Comparison of ENCODE assay signal across 27 cellular contexts in genomic region chr3:52783211-52783555, GRCh38. TPM values are rescaled to one million over a fixed set of nuclear protein-coding genes. Genes with fewer than 3 reads are reported as not detected.
"Had no signal": no experiment of that assay in that cellular context is flagged by ENCODE, and none has a peak within 500 bp of the region (broad histone marks: within the 10 kb centered on the region; RNA-seq: fewer than 3 reads in every experiment).

No MANE protein-coding gene starts in this region.

- H3K9me3 ChIP-seq: adrenal gland, breast epithelium, esophagus muscularis mucosa, prostate gland, right atrium auricular region, suprapubic skin had no signal

- H3K4me1 ChIP-seq: adrenal gland, breast epithelium, esophagus muscularis mucosa, prostate gland, right atrium auricular region had no signal

- H3K4me3 ChIP-seq: adrenal gland, breast epithelium, esophagus muscularis mucosa, prostate gland, right atrium auricular region, skin epidermis, suprapubic skin had no signal

- ATAC-seq: activated CD8-positive, alpha-beta T cell treated with anti-CD3 and anti-CD28 coated beads for 36 hours; activated T-cell treated with anti-CD3 and anti-CD28 coated beads, Interleukin-2, amount 50 U/mL, for 4 hours had no signal

- H3K36me3 Mint-ChIP-seq: mesothelial cell of epicardium had no signal

- H3K4me3 Mint-ChIP-seq: activated CD4-positive, alpha-beta T cell treated with anti-CD3 and anti-CD28 coated beads, Interleukin-2, amount 10 ng/mL, durations not matched to agents 24 days and 14 days; activated CD8-positive, alpha-beta T cell treated with anti-CD3 and anti-CD28 coated beads for 36 hours; activated T-cell treated with anti-CD3 and anti-CD28 coated beads, Interleukin-2, amount 50 U/mL, for 4 hours; mesothelial cell of epicardium; stimulated activated naive CD8-positive, alpha-beta T cell treated with anti-CD3 and anti-CD28 coated beads, Interleukin-15, Interleukin-2, amounts not matched to agents 100 ng/mL and 50 ng/mL, for 24 hours had no signal

- H3K27me3 Mint-ChIP-seq: stimulated activated naive CD8-positive, alpha-beta T cell treated with anti-CD3 and anti-CD28 coated beads, Interleukin-15, Interleukin-2, amounts not matched to agents 100 ng/mL and 50 ng/mL, for 24 hours had no signal

- H3K4me1 Mint-ChIP-seq: mesothelial cell of epicardium had no signal

- H3K27ac ChIP-seq: adrenal gland, breast epithelium, esophagus muscularis mucosa, prostate gland, right atrium auricular region, skin epidermis, suprapubic skin had no signal

- H3K27ac Mint-ChIP-seq: activated CD4-positive, alpha-beta T cell treated with anti-CD3 and anti-CD28 coated beads, Interleukin-2, amount 10 ng/mL, durations not matched to agents 24 days and 14 days; activated CD8-positive, alpha-beta T cell treated with anti-CD3 and anti-CD28 coated beads for 36 hours; mesothelial cell of epicardium; stimulated activated naive CD8-positive, alpha-beta T cell treated with anti-CD3 and anti-CD28 coated beads, Interleukin-15, Interleukin-2, amounts not matched to agents 100 ng/mL and 50 ng/mL, for 24 hours had no signal

- H3K9me3 Mint-ChIP-seq: activated CD4-positive, alpha-beta T cell treated with anti-CD3 and anti-CD28 coated beads, Interleukin-2, amount 10 ng/mL, durations not matched to agents 24 days and 14 days; activated CD8-positive, alpha-beta T cell treated with anti-CD3 and anti-CD28 coated beads for 36 hours; activated T-cell treated with anti-CD3 and anti-CD28 coated beads, Interleukin-2, amount 50 U/mL, for 4 hours; mesothelial cell of epicardium; stimulated activated naive CD8-positive, alpha-beta T cell treated with anti-CD3 and anti-CD28 coated beads, Interleukin-15, Interleukin-2, amounts not matched to agents 100 ng/mL and 50 ng/mL, for 24 hours had no signal

- H3K36me3 ChIP-seq: adrenal gland, breast epithelium, esophagus muscularis mucosa, prostate gland, right atrium auricular region, suprapubic skin had no signal

- H3K27me3 ChIP-seq: adrenal gland, breast epithelium, right atrium auricular region had no signal

- DNase-seq: activated CD4-positive, alpha-beta T cell treated with anti-CD3 and anti-CD28 coated beads, Interleukin-2, amount 10 ng/mL, durations not matched to agents 24 days and 14 days; activated CD8-positive, alpha-beta T cell treated with anti-CD3 and anti-CD28 coated beads for 36 hours; activated naive CD4-positive, alpha-beta T cell treated with anti-CD3 and anti-CD28 coated beads, Interleukin-2, amount 50 U/mL, for 16 hours; activated T-cell treated with anti-CD3 and anti-CD28 coated beads, Interleukin-2, amount 50 U/mL, for 4 hours; adrenal gland; cerebellar nuclear complex; dermis blood vessel endothelial cell; effector memory CD4-positive, alpha-beta T cell; foreskin fibroblast; hypothalamus; occipital lobe; SW 1271; T-helper 2 cell; trophoblast cell had no signal

RNA-seq across cellular contexts. Expression of gene ITIH1, which starts 5.8 kb away (rescaled TPM):
- total RNA-seq: activated CD4-positive, alpha-beta T cell treated with anti-CD3 and anti-CD28 coated beads, Interleukin-2, amount 10 ng/mL, durations not matched to agents 24 days and 14 days; activated CD8-positive, alpha-beta T cell treated with anti-CD3 and anti-CD28 coated beads for 36 hours; astrocyte; dermis blood vessel endothelial cell; endothelial cell of umbilical vein; esophagus muscularis mucosa; lung microvascular endothelial cell; mesothelial cell of epicardium; right atrium auricular region; SK-MEL-5 had no signal
- polyA plus RNA-seq: endothelial cell of umbilical vein, neural cell had no signal

RNA-seq across cellular contexts. Expression of gene ITIH3, which starts 11.4 kb away (rescaled TPM):
- total RNA-seq: activated CD4-positive, alpha-beta T cell treated with anti-CD3 and anti-CD28 coated beads, Interleukin-2, amount 10 ng/mL, durations not matched to agents 24 days and 14 days; activated CD8-positive, alpha-beta T cell treated with anti-CD3 and anti-CD28 coated beads for 36 hours; endothelial cell of umbilical vein had no signal
- polyA plus RNA-seq: endothelial cell of umbilical vein, neural cell had no signal

RNA-seq across cellular contexts. Expression of gene ITIH4, which starts 47.3 kb away (rescaled TPM):
- total RNA-seq: SK-MEL-5 had no signal

RNA-seq across cellular contexts. Expression of gene MUSTN1, which starts 51.6 kb away (rescaled TPM):
- total RNA-seq: activated CD8-positive, alpha-beta T cell treated with anti-CD3 and anti-CD28 coated beads for 36 hours; astrocyte; dermis blood vessel endothelial cell; occipital lobe; SK-MEL-5 had no signal
- polyA plus RNA-seq: neural cell had no signal
